In genomic region chr18:49230331-49230730, GRCh38 we compare ENCODE assay signal across 24 cellular contexts.
DNase-seq lines count a peak whose midpoint lies in the region; ATAC-seq and TF ChIP-seq lines count a peak whose summit lies in the region.
"Had no signal": no experiment of that assay in that cellular context is flagged by ENCODE, and none has a peak within 500 bp of the region (broad histone marks: within the 10 kb centered on the region; RNA-seq: fewer than 3 reads in every experiment).

No MANE protein-coding gene starts in this region.

- DNase-seq in AG20443 (ENCODE audit: low spot score) (peak; percentile 12), T-helper 17 cell (no peak), fibroblast of pulmonary artery (ENCODE audit: low read depth) (peak; percentile 51), HEK293T (ENCODE audit: extremely low spot score) (no peak), glomerular visceral epithelial cell (ENCODE audit: extremely low spot score) (no peak), KG1 (lab: John Stamatoyannopoulos, UW) (no peak)
- DNase-seq: Calu3, DMS153, DND-41, GOT3, Karpas-422, NCI-H1092, NCI-H1417 treated with DMSO at 0.1 percent for 48 hours, NCI-H1694 treated with DMSO at 0.1 percent for 48 hours, NCI-H2081, NCI-H226, NCI-H510A, NCI-H69, RPMI8226, SHP77 treated with DMSO at 0.1 percent for 48 hours had no signal

- POLR2A ChIA-PET in HEK293T (lab: Yijun Ruan, JAX) = no interaction called here

- no peak overlapping the region for H3K4me3 ChIP-seq in fibroblast of pulmonary artery (replicated peaks; ENCODE audit: low read depth, low read length)
- H3K4me3 ChIP-seq: A549, HAP-1 had no signal

- peaks cover 2% of the 10 kb centered on the region for H3K36me3 Mint-ChIP-seq in T-helper 17 cell (ENCODE audit: low read depth)

- H3K9me3 ChIP-seq in T-helper 17 cell (ENCODE audit: control insufficient read depth, low read length, poor library complexity, severe bottlenecking) = no peaks in the 10 kb centered on the region
- H3K9me3 ChIP-seq: HAP-1 had no signal

- CTCF ChIA-PET in HEK293T (lab: Yijun Ruan, JAX) = no interaction called here

- peaks cover 25% of the 10 kb centered on the region for H3K4me1 Mint-ChIP-seq in T-helper 17 cell

- ATAC-seq in T-helper 17 cell = no peak
- no peak for ATAC-seq in HG02938 (IDR thresholded peaks at IDR 0.05; ENCODE audit: unreplicated experiment)
- ATAC-seq: A549 had no signal

- no peak overlapping the region for H3K27ac Mint-ChIP-seq in T-helper 17 cell

- no peaks in the 10 kb centered on the region for H3K27me3 Mint-ChIP-seq in T-helper 17 cell
- H3K27me3 Mint-ChIP-seq: IgD-negative memory B cell had no signal

- peak overlapping the region; percentile 0 for H3K4me3 Mint-ChIP-seq in T-helper 17 cell
- H3K4me3 Mint-ChIP-seq: IgD-negative memory B cell had no signal

- TF ChIP-seq CTCF in fibroblast of pulmonary artery (IDR thresholded peaks at IDR 0.05; ENCODE audit: low read length, missing control alignments) = no peak

TF ChIP-seq in HEK293T, 16 proteins besides CTCF, POLR2A, EP300 and RAD21:
- TF ChIP-seq SP1 (IDR thresholded peaks at IDR 0.05) (no peak), PKNOX1 (IDR thresholded peaks at IDR 0.05) (no peak), TARDBP (IDR thresholded peaks at IDR 0.05) (no peak), ZNF384 (IDR thresholded peaks at IDR 0.05) (no peak), NFRKB (IDR thresholded peaks at IDR 0.05) (no peak), L3MBTL2 (conservative IDR thresholded peaks at IDR 0.05) (no peak), CTBP1 (IDR thresholded peaks at IDR 0.05; ENCODE audit: borderline replicate concordance) (no peak), ARNT (IDR thresholded peaks at IDR 0.05) (no peak), SUZ12 (IDR thresholded peaks at IDR 0.05) (no peak), HDGF (IDR thresholded peaks at IDR 0.05; ENCODE audit: borderline replicate concordance) (no peak), LEF1 (IDR thresholded peaks at IDR 0.05; ENCODE audit: borderline replicate concordance) (no peak), FOXM1 (IDR thresholded peaks at IDR 0.05; ENCODE audit: borderline replicate concordance) (no peak), BHLHE40 (IDR thresholded peaks at IDR 0.05; ENCODE audit: borderline replicate concordance) (no peak), FOXK2 (IDR thresholded peaks at IDR 0.05) (no peak), ELF4 (IDR thresholded peaks at IDR 0.05) (no peak), FOXA1 (IDR thresholded peaks at IDR 0.05) (no peak)

Comparison
In these comparisons a context has a peak if more than half of its experiments do, and no peak if none do; other contexts are left out.
1. DNase-seq: peak in AG20443 (single experiment) and fibroblast of pulmonary artery (single experiment); none in T-helper 17 cell (0 of 3), HEK293T (single experiment), glomerular visceral epithelial cell (single experiment) and KG1 (single experiment).